In genomic region chr15:58473720-58474119, GRCh38 we compare ENCODE assay signal across 8 cellular contexts.
DNase-seq lines count a peak whose midpoint lies in the region; ATAC-seq lines count a peak whose summit lies in the region.

No MANE protein-coding gene starts in this region.

- peak; percentile 21 for DNase-seq in stimulated activated CD4-positive, alpha-beta T cell treated with anti-CD3 and anti-CD28 coated beads, Interleukin-15, amount 100 ng/mL, for 24 hours
- no peak for DNase-seq in stimulated activated CD4-positive, alpha-beta T cell treated with anti-CD3 and anti-CD28 coated beads, Interleukin-12 subunit alpha, Interleukin-12 subunit beta, amount 100 ng/mL, for 4 hours
- DNase-seq in SW 1271 (lab: John Stamatoyannopoulos, UW) (peak; percentile 39 to 69), fibroblast of peridontal ligament (ENCODE audit: extremely low read depth) (peak; percentile 38), NCI-H2171 (lab: John Stamatoyannopoulos, UW) (no peak), NCI-H2227 treated with DMSO at 0.1 percent for 48 hours (lab: John Stamatoyannopoulos, UW) (no peak), putamen (ENCODE audit: low spot score) (no peak)

- no peak for ATAC-seq in HG03432 (IDR thresholded peaks at IDR 0.05; ENCODE audit: unreplicated experiment)

Comparison
In these comparisons a context has a peak if more than half of its experiments do, and no peak if none do; other contexts are left out.
1. DNase-seq: peak in stimulated activated CD4-positive, alpha-beta T cell treated with anti-CD3 and anti-CD28 coated beads, Interleukin-15, amount 100 ng/mL, for 24 hours (single experiment), SW 1271 (2 of 2) and fibroblast of peridontal ligament (single experiment); none in stimulated activated CD4-positive, alpha-beta T cell treated with anti-CD3 and anti-CD28 coated beads, Interleukin-12 subunit alpha, Interleukin-12 subunit beta, amount 100 ng/mL, for 4 hours (single experiment), NCI-H2171 (single experiment), NCI-H2227 treated with DMSO at 0.1 percent for 48 hours (single experiment) and putamen (single experiment).